20 cellular contexts compared by ENCODE assay signal in the genomic region with DNA sequence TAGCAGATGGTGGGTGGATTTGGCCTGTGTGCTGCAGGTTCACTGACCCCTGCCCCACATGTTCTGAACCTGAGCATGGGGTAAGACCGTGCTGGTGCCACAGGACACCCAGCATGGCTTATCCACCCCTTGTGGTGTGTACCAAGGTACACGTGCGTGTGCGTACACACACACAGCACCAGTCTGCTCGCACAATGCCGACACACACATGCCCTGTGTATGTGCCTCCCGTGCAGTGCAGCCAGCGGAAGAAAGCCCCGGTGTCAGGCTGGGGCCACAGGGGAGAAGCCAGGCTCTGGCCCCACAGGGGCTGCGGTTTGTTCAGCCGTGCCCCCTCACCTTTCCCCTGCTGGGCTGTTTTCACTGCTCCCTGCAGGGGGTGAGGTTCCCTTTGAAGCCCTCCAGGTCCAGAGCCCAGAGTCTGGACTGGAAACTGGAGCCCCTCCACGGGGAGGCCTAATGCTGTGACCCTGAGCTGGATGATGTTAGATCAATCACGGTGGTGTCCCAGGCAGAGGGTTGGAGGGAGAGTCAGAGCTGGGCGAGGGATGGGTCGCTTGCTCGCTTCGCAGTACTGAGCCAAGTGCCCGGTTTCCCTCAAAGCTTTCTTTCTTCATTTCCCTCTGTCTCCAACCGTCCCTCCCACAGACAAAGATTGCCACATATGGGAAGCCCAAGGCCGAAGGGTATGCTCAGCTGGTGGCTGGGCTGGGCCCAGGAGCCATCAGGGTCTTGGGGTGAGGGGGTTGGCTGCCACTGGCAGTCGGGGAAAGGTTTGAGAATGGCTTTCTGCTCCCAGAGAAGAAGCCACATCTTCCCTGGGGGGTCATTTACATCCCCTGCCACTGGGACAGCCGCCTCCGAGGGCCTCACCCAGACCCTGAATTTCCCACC. TPM values are rescaled to one million over a fixed set of nuclear protein-coding genes. Genes with fewer than 3 reads are reported as not detected.
DNase-seq lines count a peak whose midpoint lies in the region; ATAC-seq and TF ChIP-seq lines count a peak whose summit lies in the region.
"Had no signal": no experiment of that assay in that cellular context is flagged by ENCODE, and none has a peak within 500 bp of the region (broad histone marks: within the 10 kb centered on the region; RNA-seq: fewer than 3 reads in every experiment).

No MANE protein-coding gene starts in this region.

- no peak for TF ChIP-seq CTCF in spleen (IDR thresholded peaks at IDR 0.05 in 8 of 11, conservative IDR thresholded peaks at IDR 0.05 in 3 of 11)

- H3K4me3 Mint-ChIP-seq in naive thymus-derived CD8-positive, alpha-beta T cell = peak overlapping the region in 1 of 10 donors; percentile 47
- H3K4me3 Mint-ChIP-seq: CD8-positive, alpha-beta memory T cell; natural killer cell treated with Interleukin-12 subunit alpha and Interleukin-12 subunit beta and Interleukin-15 and Interleukin-18, amount 100 ng/mL, for 72 hours had no signal

- intact Hi-C loops in spleen (cut with DNase I; ENCODE audit: low total_unique reads) = no loop called here

- peak overlapping the region in 1 of 8 donors; percentile 37 for H3K4me3 ChIP-seq in spleen
- H3K4me3 ChIP-seq: A549, breast epithelium, left ventricle myocardium inferior, SK-N-MC had no signal

- DNase-seq in NCI-H82 (lab: John Stamatoyannopoulos, UW) (peak; percentile 49), NCI-H82 treated with DMSO at 0.1 percent for 48 hours (lab: John Stamatoyannopoulos, UW; ENCODE audit: unreplicated experiment) (no peak), NCI-H146 (lab: John Stamatoyannopoulos, UW) (peak; percentile 90), ecto neural progenitor cell (ENCODE audit: low spot score) (peak; percentile 75), spleen (peak; percentile 87), NCI-H2029 treated with DMSO at 0.1 percent for 48 hours (lab: John Stamatoyannopoulos, UW) (no peak)
- DNase-seq in stimulated activated CD4-positive, alpha-beta T cell treated with anti-CD3 and anti-CD28 coated beads, Interleukin-2, amount 100 ng/mL, for 24 hours = no peak
- DNase-seq in naive thymus-derived CD8-positive, alpha-beta T cell = no peak
- DNase-seq: activated naive CD4-positive, alpha-beta T cell treated with Interleukin-2 at 50 U/mL for 16 hours; CD8-positive, alpha-beta memory T cell; effector memory CD4-positive, alpha-beta T cell; GOT3; left ventricle myocardium inferior; NCI-H2227 treated with DMSO at 0.1 percent for 48 hours; OCI-M1; stimulated activated CD4-positive, alpha-beta T cell treated with anti-CD3 and anti-CD28 coated beads, Interleukin-4, amount 100 ng/mL, for 1 hour had no signal

- no peak for TF ChIP-seq POLR2A in spleen (IDR thresholded peaks at IDR 0.05)

- peak overlapping the region in 2 of 10 donors; percentile 6 to 53 for H3K27ac Mint-ChIP-seq in naive thymus-derived CD8-positive, alpha-beta T cell
- H3K27ac Mint-ChIP-seq: CD8-positive, alpha-beta memory T cell; natural killer cell treated with Interleukin-12 subunit alpha and Interleukin-12 subunit beta and Interleukin-15 and Interleukin-18, amount 100 ng/mL, for 72 hours had no signal

- WGBS in spleen, 5 donors = 56 to 64% (median 60%) methylated on average over 17 to 23 of the region's 23 CpGs

- H3K4me1 Mint-ChIP-seq in naive thymus-derived CD8-positive, alpha-beta T cell = peaks cover 16 to 35% (median 29%) of the 10 kb centered on the region in 4 donors

- peak overlapping the region in 4 of 8 donors; percentile 10 to 54 (median 42) for H3K27ac ChIP-seq in spleen
- H3K27ac ChIP-seq: A549, breast epithelium, left ventricle myocardium inferior, SK-N-MC had no signal

- POLR2A ChIA-PET in naive thymus-derived CD8-positive, alpha-beta T cell (lab: Charles Lee) = interaction anchor here (0.6 kb wide), 1 partner anchor 90 kb away, joined by 3 read pairs; no protein-coding TSS in a partner anchor

- peaks cover 0 to 2% (median 0%) of the 10 kb centered on the region in 7 donors for H3K27me3 ChIP-seq in spleen (replicated peaks in 1 of 7)
- H3K27me3 ChIP-seq: breast epithelium had no signal

- H3K27me3 Mint-ChIP-seq in naive thymus-derived CD8-positive, alpha-beta T cell = no peaks in the 10 kb centered on the region
- H3K27me3 Mint-ChIP-seq: CD8-positive, alpha-beta memory T cell had no signal

- no peaks in the 10 kb centered on the region for H3K9me3 ChIP-seq in spleen
- H3K9me3 ChIP-seq: A549, breast epithelium, left ventricle myocardium inferior had no signal

- no peak for ATAC-seq in naive thymus-derived CD8-positive, alpha-beta T cell
- ATAC-seq: A549; natural killer cell treated with Interleukin-12 subunit alpha and Interleukin-12 subunit beta and Interleukin-15 and Interleukin-18, amount 100 ng/mL, for 72 hours had no signal

- H3K36me3 ChIP-seq in spleen = peaks cover 0 to 31% (median 0%) of the 10 kb centered on the region in 6 donors
- H3K36me3 ChIP-seq: breast epithelium, left ventricle myocardium inferior had no signal

- H3K9me3 Mint-ChIP-seq in naive thymus-derived CD8-positive, alpha-beta T cell = no peaks in the 10 kb centered on the region
- H3K9me3 Mint-ChIP-seq: CD8-positive, alpha-beta memory T cell; natural killer cell treated with Interleukin-12 subunit alpha and Interleukin-12 subunit beta and Interleukin-15 and Interleukin-18, amount 100 ng/mL, for 72 hours had no signal

- H3K36me3 Mint-ChIP-seq in naive thymus-derived CD8-positive, alpha-beta T cell = peaks cover 0 to 2% (median 2%) of the 10 kb centered on the region in 3 donors
- H3K36me3 Mint-ChIP-seq: CD8-positive, alpha-beta memory T cell; natural killer cell treated with Interleukin-12 subunit alpha and Interleukin-12 subunit beta and Interleukin-15 and Interleukin-18, amount 100 ng/mL, for 72 hours had no signal

- H3K4me1 ChIP-seq in spleen = peaks cover 38 to 100% (median 91%) of the 10 kb centered on the region in 6 donors
- H3K4me1 ChIP-seq: A549, breast epithelium had no signal

RNA-seq across cellular contexts. Expression of a gene that starts 6.2 kb away (rescaled TPM):
- total RNA-seq in spleen = 100 to 1,000 TPM in 2 of 7 donors, 10 to 100 TPM in 5; 54.6 to 141 (median 76.1) TPM
- 100 to 1,000 TPM in 1 of 3 donors, 10 to 100 TPM in 2; 53.4 to 102 (median 96.7) TPM for polyA plus RNA-seq in spleen
- total RNA-seq in naive thymus-derived CD8-positive, alpha-beta T cell = 1 to 10 TPM; 2.8 to 4.1 TPM
- polyA plus RNA-seq in naive thymus-derived CD8-positive, alpha-beta T cell = 1 to 10 TPM in 1 of 3 donors, under 1 TPM in 2; 0.09 to 1.5 (median 0.48) TPM

Comparison
In these comparisons a context has a peak if more than half of its experiments do, and no peak if none do; other contexts are left out.
1. DNase-seq: peak in NCI-H82 (single experiment), NCI-H146 (single experiment), ecto neural progenitor cell (single experiment) and spleen (single experiment); none in NCI-H82 treated with DMSO at 0.1 percent for 48 hours (single experiment), stimulated activated CD4-positive, alpha-beta T cell treated with anti-CD3 and anti-CD28 coated beads, Interleukin-2, amount 100 ng/mL, for 24 hours (0 of 2), naive thymus-derived CD8-positive, alpha-beta T cell (0 of 10) and NCI-H2029 treated with DMSO at 0.1 percent for 48 hours (single experiment).
2. RNA of a gene that starts 6.2 kb away (total RNA-seq): 54.6 to 141 TPM in spleen; 2.8 to 4.1 TPM in naive thymus-derived CD8-positive, alpha-beta T cell; every median in the first group is over 10 times any median in the second.